In genomic region chr16:79599256-79599836, GRCh38 we compare ENCODE assay signal across 8 cellular contexts. TPM values are rescaled to one million over a fixed set of nuclear protein-coding genes. Genes with fewer than 3 reads are reported as not detected.
DNase-seq lines count a peak whose midpoint lies in the region; ATAC-seq lines count a peak whose summit lies in the region.

No MANE protein-coding gene starts in this region.

- peak overlapping the region; percentile 59 for H2BK12ac ChIP-seq in trophoblast cell (ENCODE audit: low read length)

- H3K4me2 ChIP-seq in trophoblast cell (ENCODE audit: low read length) = peak overlapping the region; percentile 87

- peak overlapping the region; percentile 4 for H4K8ac ChIP-seq in trophoblast cell (ENCODE audit: low read depth, low read length)

- H4K91ac ChIP-seq in trophoblast cell (ENCODE audit: low read depth, low read length) = peak overlapping the region; percentile 58

- no peak overlapping the region for H2BK120ac ChIP-seq in trophoblast cell (ENCODE audit: insufficient read depth, low read length, poor library complexity)

- H3K27me3 ChIP-seq in trophoblast cell (ENCODE audit: insufficient read depth, low read length) = peaks cover 6% of the 10 kb centered on the region

- peaks cover 0 to 4% of the 10 kb centered on the region in 2 experiments for H3K4me1 ChIP-seq in trophoblast cell (ENCODE audit: control insufficient read depth in 1 of 2, insufficient read depth in 2 of 2, low read length in 2 of 2)

- H3K14ac ChIP-seq in trophoblast cell (ENCODE audit: low read length) = peak overlapping the region; percentile 73

- H2AK5ac ChIP-seq in trophoblast cell (ENCODE audit: low read length) = peak overlapping the region; percentile 54

- peak overlapping the region; percentile 84 for H3K18ac ChIP-seq in trophoblast cell (ENCODE audit: low read length)

- intact Hi-C loops in Right ventricle myocardium superior (cut with DNase I) = no loop called here

- no peaks in the 10 kb centered on the region for H3K9me3 ChIP-seq in trophoblast cell (ENCODE audit: insufficient read depth, low read depth, low read length)

- ATAC-seq in Right ventricle myocardium superior (ENCODE audit: poor library complexity) (no peak), HG02884 (IDR thresholded peaks at IDR 0.05; ENCODE audit: unreplicated experiment) (no peak)

- H3K23ac ChIP-seq in trophoblast cell (ENCODE audit: low read length) = no peak overlapping the region

- peak overlapping the region; percentile 47 for H2BK5ac ChIP-seq in trophoblast cell (ENCODE audit: low read depth, low read length, poor library complexity)

- H3K4me3 ChIP-seq in trophoblast cell (ENCODE audit: low read depth, low read length) = peak overlapping the region; percentile 90

- peak overlapping the region; percentile 85 for H3K4ac ChIP-seq in trophoblast cell (ENCODE audit: low read depth, low read length)

- peaks cover 0 to 2% of the 10 kb centered on the region in 2 experiments for H3K36me3 ChIP-seq in trophoblast cell (ENCODE audit: control insufficient read depth in 1 of 2, insufficient read depth in 2 of 2, low read length in 2 of 2)

- H3K79me1 ChIP-seq in trophoblast cell (ENCODE audit: low read length) = peaks cover 12% of the 10 kb centered on the region

- no peak overlapping the region for H4K12ac ChIP-seq in trophoblast cell (ENCODE audit: low read depth, low read length)

- H2AFZ ChIP-seq in trophoblast cell (ENCODE audit: insufficient read depth, low read length, poor library complexity) = peak overlapping the region; percentile 56

- peak overlapping the region; percentile 76 for H3K9ac ChIP-seq in trophoblast cell (ENCODE audit: low read length)

- H3K27ac ChIP-seq in trophoblast cell (ENCODE audit: low read depth, low read length) = peak overlapping the region; percentile 33

- DNase-seq in NCI-H146 (lab: John Stamatoyannopoulos, UW) (peak; percentile 32), NCI-H146 treated with DMSO at 0.1 percent for 48 hours (lab: John Stamatoyannopoulos, UW; ENCODE audit: unreplicated experiment) (no peak), Right ventricle myocardium superior (peak; percentile 52), trophoblast cell (peak; percentile 30 to 33), NCI-H1930 (lab: John Stamatoyannopoulos, UW) (no peak), NCI-H2107 (lab: John Stamatoyannopoulos, UW) (no peak)
- DNase-seq in activated effector memory CD4-positive, alpha-beta T cell treated with Interleukin-2 at 50 U/mL for 16 hours = peak; percentile 22

- H3K79me2 ChIP-seq in trophoblast cell (ENCODE audit: control insufficient read depth, insufficient read depth, low read length, poor library complexity) = peaks cover 5% of the 10 kb centered on the region

- WGBS in trophoblast cell (ENCODE audit: extremely low coverage, insufficient coverage, insufficient read length) = no CpG with 5 or more reads among the region's 79 CpGs

RNA-seq across cellular contexts. Expression of gene MAF, which starts 1.2 kb away (rescaled TPM):
- total RNA-seq in Right ventricle myocardium superior = 19.6 TPM
- 13.3 and 14.9 TPM in 2 replicates for polyA plus RNA-seq in trophoblast cell (2013)

Comparison
In these comparisons a context has a peak if more than half of its experiments do, and no peak if none do; other contexts are left out.
1. DNase-seq: peak in NCI-H146 (single experiment), activated effector memory CD4-positive, alpha-beta T cell treated with Interleukin-2 at 50 U/mL for 16 hours (single experiment), Right ventricle myocardium superior (single experiment) and trophoblast cell (2 of 2); none in NCI-H146 treated with DMSO at 0.1 percent for 48 hours (single experiment), NCI-H1930 (0 of 2) and NCI-H2107 (single experiment).